18 cellular contexts compared by ENCODE assay signal in the genomic region with DNA sequence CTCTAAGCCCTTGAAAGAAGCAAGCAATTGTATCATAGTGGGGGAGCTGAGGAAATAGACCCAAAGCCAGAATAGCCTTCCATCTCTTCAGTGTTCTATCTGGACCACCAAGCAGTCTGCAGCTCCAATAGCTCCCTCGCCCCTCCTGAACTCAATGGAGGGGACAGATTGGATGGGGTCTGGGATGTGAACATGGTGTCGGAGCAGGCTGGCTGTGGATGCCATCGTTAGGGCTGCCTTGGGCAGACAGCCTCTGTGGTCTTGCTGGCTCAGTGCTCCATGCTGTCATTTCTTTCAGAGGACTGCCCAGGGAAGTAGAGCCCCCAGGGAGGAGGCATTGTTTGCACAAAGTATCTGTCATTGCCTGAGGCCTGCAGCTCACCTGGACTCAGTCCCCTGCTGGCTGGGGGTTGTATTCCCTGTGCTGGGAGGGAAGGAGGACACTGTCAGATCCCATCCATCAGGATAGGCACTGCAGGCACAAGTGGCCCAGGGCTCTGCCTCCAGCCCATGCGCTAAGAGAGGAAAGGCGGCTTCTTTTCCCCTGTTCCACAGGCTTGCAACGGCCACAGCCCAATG.
DNase-seq lines count a peak whose midpoint lies in the region; ATAC-seq and TF ChIP-seq lines count a peak whose summit lies in the region.
"Had no signal": no experiment of that assay in that cellular context is flagged by ENCODE, and none has a peak within 500 bp of the region (broad histone marks: within the 10 kb centered on the region; RNA-seq: fewer than 3 reads in every experiment).

No MANE protein-coding gene starts in this region.

- TF ChIP-seq CTCF in WERI-Rb-1 (IDR thresholded peaks at IDR 0.05; ENCODE audit: low read depth, low read length) (peak; percentile 23; the same call in 1 of the 2 replicates), progenitor cell of endocrine pancreas (IDR thresholded peaks at IDR 0.05; ENCODE audit: unreplicated experiment) (peak; percentile 29)

- no peaks in the 10 kb centered on the region for H3K9me3 ChIP-seq in WERI-Rb-1 (ENCODE audit: severe bottlenecking)
- H3K9me3 ChIP-seq: MG63, Peyer's patch had no signal

- CTCF ChIA-PET in T-cell (lab: Charles Lee), result interaction anchor here in 1 of 2 donors (1.2 kb wide), 1 partner anchor 10 kb away, joined by 4 read pairs; no protein-coding TSS in a partner anchor

- H3K9me3 Mint-ChIP-seq in progenitor cell of endocrine pancreas (ENCODE audit: low read depth) (peaks cover 6% of the 10 kb centered on the region), T-cell (peaks cover 0 to 4% (median 0%) of the 10 kb centered on the region in 3 donors)

- H3K36me3 Mint-ChIP-seq in progenitor cell of endocrine pancreas (ENCODE audit: insufficient read depth) (no peaks in the 10 kb centered on the region), T-cell (no peaks in the 10 kb centered on the region)

- ATAC-seq in T-cell (replicated peaks in 1 of 4), result no peak
- ATAC-seq: GM12878, SK-N-SH treated with all-trans-retinoic acid at 6 μM for 48 hours had no signal

- POLR2A ChIA-PET in T-cell (lab: Charles Lee), result no interaction called here

- no peaks in the 10 kb centered on the region for H3K36me3 ChIP-seq in WERI-Rb-1
- H3K36me3 ChIP-seq: BLaER1 treated with 17β-estradiol and CSF1 and Interleukin-3, amounts not matched to agents 10 nM and 100 nM; MG63; Peyer's patch had no signal

- peak; percentile 8 for DNase-seq in NCI-H1436 (lab: John Stamatoyannopoulos, UW)
- no peak for DNase-seq in NCI-H1436 treated with DMSO at 0.1 percent for 48 hours (lab: John Stamatoyannopoulos, UW)
- peak; percentile 7 to 93 (median 81) for DNase-seq in NCI-H1417 (lab: John Stamatoyannopoulos, UW)
- no peak for DNase-seq in WERI-Rb-1
- DNase-seq in progenitor cell of endocrine pancreas (ENCODE audit: low spot score, unreplicated experiment), result no peak
- DNase-seq in T-cell, result no peak
- no peak for DNase-seq in NOMO-1 treated with DMSO at 0.1 percent for 48 hours (lab: John Stamatoyannopoulos, UW; ENCODE audit: unreplicated experiment)
- no peak for DNase-seq in NCI-H128 (lab: John Stamatoyannopoulos, UW; ENCODE audit: unreplicated experiment)
- DNase-seq: DMS153, MG63, NCI-H1694, NCI-H2171 treated with DMSO at 0.1 percent for 48 hours, Peyer's patch, Right ventricle myocardium superior, T-helper 2 cell had no signal

- H3K27me3 ChIP-seq in WERI-Rb-1 (ENCODE audit: insufficient read depth, low read depth, severe bottlenecking), result no peaks in the 10 kb centered on the region
- H3K27me3 ChIP-seq: BLaER1 treated with 17β-estradiol and CSF1 and Interleukin-3, amounts not matched to agents 10 nM and 100 nM; MG63; Peyer's patch had no signal

- H3K4me3 Mint-ChIP-seq in progenitor cell of endocrine pancreas (ENCODE audit: low read depth) (no peak overlapping the region), T-cell (no peak overlapping the region)

- H3K27ac Mint-ChIP-seq in progenitor cell of endocrine pancreas (no peak overlapping the region), T-cell (no peak overlapping the region)

- H3K27ac ChIP-seq in WERI-Rb-1, result no peak overlapping the region
- H3K27ac ChIP-seq: BLaER1 treated with 17β-estradiol and CSF1 and Interleukin-3, amounts not matched to agents 10 nM and 100 nM; Peyer's patch had no signal

- H3K27me3 Mint-ChIP-seq in progenitor cell of endocrine pancreas (peaks cover 26% of the 10 kb centered on the region), T-cell (peaks cover 2 to 7% of the 10 kb centered on the region in 2 donors)

- no peak overlapping the region for H3K4me3 ChIP-seq in WERI-Rb-1 (ENCODE audit: low read depth, low read length)
- H3K4me3 ChIP-seq: BLaER1 treated with 17β-estradiol and CSF1 and Interleukin-3, amounts not matched to agents 10 nM and 100 nM; GM12878; MG63; Peyer's patch had no signal

- no peaks in the 10 kb centered on the region for H3K4me1 Mint-ChIP-seq in progenitor cell of endocrine pancreas (ENCODE audit: low read depth)
- H3K4me1 Mint-ChIP-seq in T-cell, result no peaks in the 10 kb centered on the region

Comparison
In these comparisons a context has a peak if more than half of its experiments do, and no peak if none do; other contexts are left out.
1. DNase-seq: peak in NCI-H1436 (single experiment) and NCI-H1417 (3 of 3); none in NCI-H1436 treated with DMSO at 0.1 percent for 48 hours (single experiment), WERI-Rb-1 (single experiment), progenitor cell of endocrine pancreas (single experiment), T-cell (0 of 34), NOMO-1 treated with DMSO at 0.1 percent for 48 hours (single experiment) and NCI-H128 (single experiment).